In the genomic region with DNA sequence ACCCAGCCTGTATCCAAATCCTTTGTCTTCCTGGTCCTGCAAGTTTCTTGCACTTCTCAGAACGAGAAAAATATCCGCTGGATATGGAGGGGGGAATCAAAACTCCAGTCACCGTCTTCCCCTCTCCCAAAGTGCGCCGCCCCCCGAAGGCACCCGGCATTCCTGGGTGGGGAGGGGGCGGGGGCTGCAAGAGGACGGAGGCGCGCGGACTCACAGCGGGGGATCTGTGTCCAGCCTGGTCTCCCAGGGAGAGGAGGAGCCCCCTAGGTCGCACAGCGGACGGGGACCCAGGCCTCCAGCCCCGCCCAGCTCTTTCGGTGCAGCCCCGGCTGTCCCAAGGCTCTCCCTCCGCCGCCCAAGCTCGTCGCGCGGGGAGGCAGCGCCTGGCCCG, we compare ENCODE assay signal across 9 cellular contexts. TPM values are rescaled to one million over a fixed set of nuclear protein-coding genes. Genes with fewer than 3 reads are reported as not detected.
DNase-seq lines count a peak whose midpoint lies in the region; ATAC-seq and TF ChIP-seq lines count a peak whose summit lies in the region.
"Had no signal": no experiment of that assay in that cellular context is flagged by ENCODE, and none has a peak within 500 bp of the region (broad histone marks: within the 10 kb centered on the region; RNA-seq: fewer than 3 reads in every experiment).

No MANE protein-coding gene starts in this region.

- H3K27ac ChIP-seq in cardiac muscle cell (no peak overlapping the region), mesendoderm (ENCODE audit: low read depth, low read length) (no peak overlapping the region), uterus (peak overlapping the region; percentile 58 to 69)

- in situ Hi-C loops in astrocyte of the cerebellum (cut with HindIII; ENCODE audit: low sequenced_read_pairs) = no loop called here

- H2BK120ac ChIP-seq in mesendoderm (ENCODE audit: low read depth, low read length) = no peak overlapping the region

- H3K23ac ChIP-seq in mesendoderm (ENCODE audit: low read length) = no peak overlapping the region

- ATAC-seq in Right ventricle myocardium inferior = no peak
- ATAC-seq in HG02885 (IDR thresholded peaks at IDR 0.05; ENCODE audit: poor library complexity, unreplicated experiment) = no peak

- H3K4me2 ChIP-seq in mesendoderm (ENCODE audit: low read length) = peak overlapping the region; percentile 66

- no peak for TF ChIP-seq CTCF in cardiac muscle cell (IDR thresholded peaks at IDR 0.05; ENCODE audit: low read depth, low read length)
- no peak for TF ChIP-seq CTCF in astrocyte of the cerebellum (IDR thresholded peaks at IDR 0.05; ENCODE audit: low read depth, low read length, missing control alignments)
- no peak for TF ChIP-seq CTCF in uterus (IDR thresholded peaks at IDR 0.05)

- no CpG with 5 or more reads among the region's 27 CpGs for WGBS in mesendoderm (ENCODE audit: extremely low coverage, insufficient coverage, low lambda C conversion rate)

- peak overlapping the region; percentile 67 for H3K56ac ChIP-seq in mesendoderm (ENCODE audit: low read length)

- no peak for TF ChIP-seq POLR2A in uterus (IDR thresholded peaks at IDR 0.05)

- peaks cover 36% of the 10 kb centered on the region for H3K27me3 ChIP-seq in cardiac muscle cell
- H3K27me3 ChIP-seq in mesendoderm (ENCODE audit: insufficient read depth, low read length, poor library complexity) = peaks cover 52% of the 10 kb centered on the region
- H3K27me3 ChIP-seq in uterus = no peaks in the 10 kb centered on the region

- H3K79me1 ChIP-seq in mesendoderm (ENCODE audit: low read length) = no peaks in the 10 kb centered on the region

- no peak overlapping the region for H2AK5ac ChIP-seq in mesendoderm (ENCODE audit: low read length)

- H4K8ac ChIP-seq in mesendoderm (ENCODE audit: low read depth, low read length) = no peak overlapping the region

- H3K79me2 ChIP-seq in mesendoderm (ENCODE audit: control insufficient read depth, insufficient read depth, low read length) = no peaks in the 10 kb centered on the region

- H3K36me3 ChIP-seq in cardiac muscle cell = no peaks in the 10 kb centered on the region
- H3K36me3 ChIP-seq in mesendoderm (ENCODE audit: control insufficient read depth, insufficient read depth, low read length) = no peaks in the 10 kb centered on the region
- no peaks in the 10 kb centered on the region for H3K36me3 ChIP-seq in uterus

- H4K5ac ChIP-seq in mesendoderm (ENCODE audit: low read length) = no peak overlapping the region

- no peak overlapping the region for H3K4ac ChIP-seq in mesendoderm (ENCODE audit: low read depth, low read length)

- intact Hi-C loops in Right ventricle myocardium inferior (cut with DNase I) (loop anchor here (1.0 to 10.0 kb wide), 4 partner anchors 110 to 466 kb away; a partner anchor contains a TSS), uterus (cut with DNase I; ENCODE audit: low total_unique reads) (loop anchor here (5.0 kb wide), 1 partner anchor 311 kb away; no protein-coding TSS in a partner anchor)

- H3K4me1 ChIP-seq in cardiac muscle cell (ENCODE audit: low read depth) = peaks cover 9% of the 10 kb centered on the region
- H3K4me1 ChIP-seq in mesendoderm (ENCODE audit: control insufficient read depth, low read depth, low read length) = peaks cover 4% of the 10 kb centered on the region
- H3K4me1 ChIP-seq in uterus = peaks cover 0 to 36% of the 10 kb centered on the region in 2 donors

- H3K4me3 ChIP-seq in cardiac muscle cell (peak overlapping the region; percentile 61), astrocyte of the cerebellum (ENCODE audit: low read depth, low read length) (peak overlapping the region; percentile 42), mesendoderm (ENCODE audit: low read length) (no peak overlapping the region), uterus (peak overlapping the region; percentile 41 to 42)

- no peak overlapping the region for H2BK5ac ChIP-seq in mesendoderm (ENCODE audit: low read length)

- no peak for DNase-seq in cardiac muscle cell (ENCODE audit: low read depth in 1 of 2, low spot score in 1 of 2)
- no peak for DNase-seq in Right ventricle myocardium inferior (ENCODE audit: missing footprints)
- no peak for DNase-seq in astrocyte of the cerebellum (ENCODE audit: low read depth)
- no peak for DNase-seq in mesendoderm
- DNase-seq in uterus = peak in 1 of 2 donors; percentile 35
- no peak for DNase-seq in NCI-H446 treated with DMSO at 0.1 percent for 48 hours (lab: John Stamatoyannopoulos, UW)
- no peak for DNase-seq in stimulated activated CD4-positive, alpha-beta T cell treated with anti-CD3 and anti-CD28 coated beads, Interleukin-4, amount 100 ng/mL, for 24 hours

- no peak overlapping the region for H3K18ac ChIP-seq in mesendoderm (ENCODE audit: low read length)

- H2BK15ac ChIP-seq in mesendoderm (replicated peaks; ENCODE audit: low read depth) = no peak overlapping the region

- H3K9ac ChIP-seq in mesendoderm (ENCODE audit: low read length) = peak overlapping the region; percentile 58

- H3K9me3 ChIP-seq in cardiac muscle cell (ENCODE audit: low read depth) (no peaks in the 10 kb centered on the region), uterus (no peaks in the 10 kb centered on the region)

RNA-seq across cellular contexts. Expression of a gene that starts 2.1 kb away (rescaled TPM):
- total RNA-seq in cardiac muscle cell (107 and 114 TPM in 2 replicates), Right ventricle myocardium inferior (18.2 TPM), uterus (10 to 100 TPM in 2 of 4 donors, 1 to 10 TPM in 2; 5.1 to 16.7 (median 9.5) TPM)
- polyA plus RNA-seq in cardiac muscle cell = 78.3 and 87.9 TPM in 2 replicates
- polyA plus RNA-seq in mesendoderm (2013, experiment 1 of 2) = 0.14 TPM
- 0.20 TPM for polyA plus RNA-seq in mesendoderm (2013, experiment 2 of 2)
- total RNA-seq: dermis microvascular lymphatic vessel endothelial cell had no signal

Comparison
In these comparisons a context has a peak if more than half of its experiments do, and no peak if none do; other contexts are left out.
1. H3K27ac ChIP-seq: peak in uterus (2 of 2); none in cardiac muscle cell (single experiment) and mesendoderm (single experiment).